14 cellular contexts compared by ENCODE assay signal in genomic region chrX:37042956-37043885, GRCh38. TPM values are rescaled to one million over a fixed set of nuclear protein-coding genes. Genes with fewer than 3 reads are reported as not detected.
"Had no signal": no experiment of that assay in that cellular context is flagged by ENCODE, and none has a peak within 500 bp of the region (broad histone marks: within the 10 kb centered on the region; RNA-seq: fewer than 3 reads in every experiment).

No MANE protein-coding gene starts in this region.

RNA-seq across cellular contexts. Expression of gene FAM47C, which starts 35.1 kb away (rescaled TPM):
- total RNA-seq: activated B cell treated with CpG ODN at 0.5 μM for 24 hours; activated CD4-positive, alpha-beta memory T cell treated with anti-CD3 and anti-CD28 coated beads for 36 hours; activated CD4-positive, alpha-beta memory T cell treated with anti-CD3 and anti-CD28 coated beads, Interleukin-2, amount 10 ng/mL, durations not matched to agents 7 days and 5 days; activated CD4-positive, alpha-beta T cell treated with anti-CD3 and anti-CD28 coated beads for 36 hours; activated CD4-positive, alpha-beta T cell treated with anti-CD3 and anti-CD28 coated beads, Interleukin-2, amount 10 ng/mL, durations not matched to agents 24 days and 14 days; activated CD4-positive, alpha-beta T cell treated with anti-CD3 and anti-CD28 coated beads, Interleukin-2, amount 10 ng/mL, durations not matched to agents 7 days and 5 days; activated CD8-positive, alpha-beta memory T cell treated with anti-CD3 and anti-CD28 coated beads for 36 hours; activated CD8-positive, alpha-beta memory T cell treated with anti-CD3 and anti-CD28 coated beads, Interleukin-2, amount 10 ng/mL, durations not matched to agents 7 days and 5 days; activated CD8-positive, alpha-beta T cell treated with anti-CD3 and anti-CD28 coated beads for 36 hours; activated CD8-positive, alpha-beta T cell treated with anti-CD3 and anti-CD28 coated beads, Interleukin-2, amount 10 ng/mL, durations not matched to agents 7 days and 5 days; T-cell; T-helper 1 cell treated with Interleukin-12 subunit alpha and Interleukin-12 subunit beta and Interleukin-4 antibody, amounts not matched to agents 30 ng/mL and 1 ng/mL, for 36 hours; T-helper 17 cell; T-helper 2 cell treated with Interferon-gamma antibody and Interleukin-4, amounts not matched to agents 100 ng/mL and 5 ng/mL, for 36 hours had no signal
